9 cellular contexts compared by ENCODE assay signal in genomic region chr21:45556302-45556644, GRCh38. TPM values are rescaled to one million over a fixed set of nuclear protein-coding genes. Genes with fewer than 3 reads are reported as not detected.
DNase-seq lines count a peak whose midpoint lies in the region; ATAC-seq and TF ChIP-seq lines count a peak whose summit lies in the region.
"Had no signal": no experiment of that assay in that cellular context is flagged by ENCODE, and none has a peak within 500 bp of the region (broad histone marks: within the 10 kb centered on the region; RNA-seq: fewer than 3 reads in every experiment).

No MANE protein-coding gene starts in this region.

- H3K27me3 ChIP-seq in HAP-1 (ENCODE audit: low read depth) (no peaks in the 10 kb centered on the region), adipocyte (replicated peaks; ENCODE audit: control insufficient read depth, insufficient read depth, low read length) (peaks cover 13% of the 10 kb centered on the region), right lobe of liver (no peaks in the 10 kb centered on the region), suprapubic skin (peaks cover 18% of the 10 kb centered on the region)

- intact Hi-C loops in right lobe of liver (cut with DNase I), result loop anchor here (5.0 kb wide), 2 partner anchors 41 to 266 kb away; no protein-coding TSS in a partner anchor

- H3K4me3 ChIP-seq in HAP-1 (peak overlapping the region; percentile 43), adipocyte (ENCODE audit: low read length) (peak overlapping the region; percentile 75), right lobe of liver (peak overlapping the region; percentile 56 to 68 (median 60)), suprapubic skin (peak overlapping the region; percentile 46)

- H3K9me3 ChIP-seq in HAP-1, result no peaks in the 10 kb centered on the region
- no peaks in the 10 kb centered on the region for H3K9me3 ChIP-seq in adipocyte (ENCODE audit: control insufficient read depth, low read length)
- no peaks in the 10 kb centered on the region for H3K9me3 ChIP-seq in right lobe of liver
- no peaks in the 10 kb centered on the region for H3K9me3 ChIP-seq in suprapubic skin

- no peak for ATAC-seq in right lobe of liver
- ATAC-seq: activated CD8-positive, alpha-beta T cell treated with anti-CD3 and anti-CD28 coated beads, Interleukin-2, amount 10 ng/mL, durations not matched to agents 7 days and 5 days had no signal

- peak overlapping the region; percentile 74 to 93 (median 86) for H3K27ac ChIP-seq in right lobe of liver
- no peak overlapping the region for H3K27ac ChIP-seq in suprapubic skin

- H3K4me1 ChIP-seq in HAP-1 (no peaks in the 10 kb centered on the region; the same call in 1 of the 2 replicates), adipocyte (ENCODE audit: control insufficient read depth, insufficient read depth, low read length) (peaks cover 17% of the 10 kb centered on the region), right lobe of liver (peaks cover 0 to 8% (median 4%) of the 10 kb centered on the region in 4 donors), suprapubic skin (peaks cover 16% of the 10 kb centered on the region)

- TF ChIP-seq CTCF in right lobe of liver (IDR thresholded peaks at IDR 0.05) (peak in 1 of 4 donors; percentile 2), suprapubic skin (IDR thresholded peaks at IDR 0.05) (no peak)

- in situ Hi-C loops in HAP-1 (cut with MboI; ENCODE audit: low sequenced_read_pairs), result loop anchor here (5.0 kb wide), 2 partner anchors 86 to 261 kb away; partner anchors contain the start of gene PCBP3

- TF ChIP-seq POLR2A in right lobe of liver (IDR thresholded peaks at IDR 0.05) (no peak), suprapubic skin (IDR thresholded peaks at IDR 0.05) (no peak)

- TF ChIP-seq EP300 in suprapubic skin (IDR thresholded peaks at IDR 0.05), result no peak

- peak overlapping the region; percentile 84 for H3K9ac ChIP-seq in adipocyte (ENCODE audit: low read length)

- DNase-seq in HAP-1 (ENCODE audit: low spot score in 2 of 2), result no peak
- no peak for DNase-seq in adipocyte (ENCODE audit: low read depth)
- no peak for DNase-seq in right lobe of liver
- no peak for DNase-seq in suprapubic skin (ENCODE audit: low spot score in 2 of 2)
- no peak for DNase-seq in NCI-H2081 treated with DMSO at 0.1 percent for 48 hours (lab: John Stamatoyannopoulos, UW)
- DNase-seq in SKM-1 treated with dmso at 0.1 percent for 144 hours (lab: John Stamatoyannopoulos, UW; ENCODE audit: unreplicated experiment), result no peak
- no peak for DNase-seq in dermis blood vessel endothelial cell
- DNase-seq in OCI-M1 (lab: John Stamatoyannopoulos, UW), result no peak
- DNase-seq: activated CD8-positive, alpha-beta T cell treated with anti-CD3 and anti-CD28 coated beads, Interleukin-2, amount 10 ng/mL, durations not matched to agents 7 days and 5 days had no signal

- no peaks in the 10 kb centered on the region for H3K36me3 ChIP-seq in HAP-1 (replicated peaks)
- H3K36me3 ChIP-seq in adipocyte (ENCODE audit: control insufficient read depth, insufficient read depth, low read length, severe bottlenecking), result no peaks in the 10 kb centered on the region
- H3K36me3 ChIP-seq in right lobe of liver, result no peaks in the 10 kb centered on the region
- no peaks in the 10 kb centered on the region for H3K36me3 ChIP-seq in suprapubic skin

- WGBS in right lobe of liver (ENCODE audit: insufficient coverage, low coverage, low lambda C conversion rate, missing lambda C conversion rate), result 24% methylated on average over 11 of the region's 12 CpGs
- WGBS in suprapubic skin, result 47% methylated on average over 12 of the region's 12 CpGs

RNA-seq across cellular contexts. Expression of gene SLC19A1, which starts 14.0 kb away (rescaled TPM):
- total RNA-seq in right lobe of liver, result 10 to 100 TPM in 4 of 6 experiments, 1 to 10 TPM in 2; 4.5 to 24.5 (median 15.7) TPM
- total RNA-seq in suprapubic skin, result 1 to 10 TPM; 7.0 to 9.8 (median 7.9) TPM
- 5.8 and 13.5 TPM in 2 replicates for total RNA-seq in dermis blood vessel endothelial cell
